ENCODE assay signal across 12 cellular contexts in genomic region chr9:108412755-108413154, GRCh38.
DNase-seq lines count a peak whose midpoint lies in the region; ATAC-seq and TF ChIP-seq lines count a peak whose summit lies in the region.
"Had no signal": no experiment of that assay in that cellular context is flagged by ENCODE, and none has a peak within 500 bp of the region (broad histone marks: within the 10 kb centered on the region; RNA-seq: fewer than 3 reads in every experiment).

No MANE protein-coding gene starts in this region.

- 82 to 83% methylated on average over 4 of the region's 4 CpGs for WGBS in aorta, 2 donors

- peak; percentile 20 for DNase-seq in EH (ENCODE audit: low read depth)
- DNase-seq in HK-2 (ENCODE audit: unreplicated experiment) = peak; percentile 3
- DNase-seq in WERI-Rb-1 = peak; percentile 48
- peak; percentile 4 for DNase-seq in left kidney (ENCODE audit: low read depth, low spot score)
- no peak for DNase-seq in tibial artery
- DNase-seq in aorta = no peak
- no peak for DNase-seq in activated T-cell treated with anti-CD3 and anti-CD28 coated beads, Interleukin-2, amount 50 U/mL, for 1 hour
- DNase-seq: activated CD8-positive, alpha-beta memory T cell treated with anti-CD3 and anti-CD28 coated beads, Interleukin-2, amount 50 U/mL, for 4 hours; body of pancreas; NCI-H2171 treated with DMSO at 0.1 percent for 48 hours; stimulated activated naive CD4-positive, alpha-beta T cell; T-cell had no signal

- H3K27ac ChIP-seq in WERI-Rb-1 = no peak overlapping the region
- no peak overlapping the region for H3K27ac ChIP-seq in tibial artery
- no peak overlapping the region for H3K27ac ChIP-seq in aorta (ENCODE audit: low read depth in 1 of 2, low read length in 2 of 2)
- H3K27ac ChIP-seq: body of pancreas had no signal

- H3K4me1 ChIP-seq in tibial artery (no peaks in the 10 kb centered on the region), aorta (ENCODE audit: control insufficient read depth in 1 of 2, insufficient read depth in 2 of 2, low read length in 2 of 2) (no peaks in the 10 kb centered on the region)

- no peaks in the 10 kb centered on the region for H3K9me3 ChIP-seq in WERI-Rb-1 (ENCODE audit: severe bottlenecking)
- no peaks in the 10 kb centered on the region for H3K9me3 ChIP-seq in tibial artery
- no peaks in the 10 kb centered on the region for H3K9me3 ChIP-seq in aorta (ENCODE audit: control insufficient read depth, low read length)
- H3K9me3 ChIP-seq: body of pancreas had no signal

- no peaks in the 10 kb centered on the region for H3K27me3 ChIP-seq in WERI-Rb-1 (ENCODE audit: insufficient read depth, low read depth, severe bottlenecking)
- no peaks in the 10 kb centered on the region for H3K27me3 ChIP-seq in tibial artery
- no peaks in the 10 kb centered on the region for H3K27me3 ChIP-seq in aorta (ENCODE audit: control insufficient read depth in 1 of 2, insufficient read depth in 2 of 2, low read length in 1 of 2)
- H3K27me3 ChIP-seq: body of pancreas had no signal

- TF ChIP-seq CTCF in WERI-Rb-1 (IDR thresholded peaks at IDR 0.05; ENCODE audit: low read depth, low read length) = peak; percentile 69
- no peak for TF ChIP-seq CTCF in tibial artery (IDR thresholded peaks at IDR 0.05)

- intact Hi-C loops in tibial artery (cut with DNase I; ENCODE audit: low total_unique reads) (no loop called here), aorta (cut with DNase I) (loop anchor here in 1 of 2 donors (10.0 kb wide), 1 partner anchor 152 kb away; no protein-coding TSS in a partner anchor)

- H3K36me3 ChIP-seq in WERI-Rb-1 (no peaks in the 10 kb centered on the region), tibial artery (no peaks in the 10 kb centered on the region), aorta (ENCODE audit: control insufficient read depth in 1 of 2, insufficient read depth in 2 of 2, low read length in 1 of 2) (no peaks in the 10 kb centered on the region)

- no peak for ATAC-seq in aorta (ENCODE audit: low FRiP score)
- ATAC-seq: body of pancreas, T-cell had no signal

- H3K4me3 ChIP-seq in WERI-Rb-1 (ENCODE audit: low read depth, low read length) (no peak overlapping the region), tibial artery (no peak overlapping the region), aorta (ENCODE audit: low read length in 2 of 2) (no peak overlapping the region)
- H3K4me3 ChIP-seq: body of pancreas had no signal

Comparison
In these comparisons a context has a peak if more than half of its experiments do, and no peak if none do; other contexts are left out.
1. DNase-seq: peak in EH (single experiment), HK-2 (single experiment), WERI-Rb-1 (single experiment) and left kidney (single experiment); none in tibial artery (0 of 2), aorta (0 of 2) and activated T-cell treated with anti-CD3 and anti-CD28 coated beads, Interleukin-2, amount 50 U/mL, for 1 hour (single experiment).